ENCODE assay signal across 16 cellular contexts in the genomic region with DNA sequence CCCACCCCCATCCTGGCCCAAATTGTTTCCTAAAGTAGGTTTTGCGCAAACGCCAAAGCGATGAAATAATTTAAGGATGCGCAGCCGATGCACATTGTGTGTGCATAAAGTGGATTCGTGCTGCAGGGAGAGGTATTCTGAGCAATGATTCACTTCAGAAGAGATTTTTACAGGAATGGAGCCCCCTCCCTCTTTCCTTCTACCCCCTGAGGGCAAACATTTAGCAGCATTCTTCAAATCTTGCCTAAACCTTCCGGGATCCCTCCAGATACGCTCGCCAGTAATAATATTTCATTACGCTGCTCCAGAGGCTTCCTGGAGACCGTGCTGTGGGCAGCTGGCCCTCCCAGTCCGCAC. TPM values are rescaled to one million over a fixed set of nuclear protein-coding genes. Genes with fewer than 3 reads are reported as not detected.
A peak's percentile ranks its signal among the peaks of the same experiment; 100 is the strongest.
DNase-seq lines count a peak whose midpoint lies in the region; FAIRE-seq and TF ChIP-seq lines count a peak whose summit lies in the region.
"Had no signal": no experiment of that assay in that cellular context is flagged by ENCODE, and none has a peak within 500 bp of the region (broad histone marks: within the 10 kb centered on the region; RNA-seq: fewer than 3 reads in every experiment).

No MANE protein-coding gene starts in this region.

- H3K79me1 ChIP-seq in H9 (ENCODE audit: insufficient read depth, low read depth, low read length, poor library complexity, severe bottlenecking), result no peaks in the 10 kb centered on the region

- H3K27me3 Mint-ChIP-seq in H9 (ENCODE audit: low read depth) (peaks cover 100% of the 10 kb centered on the region), astrocyte (ENCODE audit: low read depth, unreplicated experiment) (peaks cover 85% of the 10 kb centered on the region)
- peaks cover 71 to 78% of the 10 kb centered on the region in 2 donors for H3K27me3 Mint-ChIP-seq in CD8-positive, alpha-beta memory T cell

- H3K27ac Mint-ChIP-seq in H9 (no peak overlapping the region), astrocyte (ENCODE audit: unreplicated experiment) (no peak overlapping the region)
- no peak overlapping the region for H3K27ac Mint-ChIP-seq in CD8-positive, alpha-beta memory T cell
- H3K27ac Mint-ChIP-seq: activated naive CD4-positive, alpha-beta T cell treated with anti-CD3 and anti-CD28 coated beads, Interleukin-2, amount 50 U/mL, for 24 hours; immature natural killer cell had no signal

- no peak overlapping the region for H3K18ac ChIP-seq in H9 (ENCODE audit: insufficient read length, low read depth, low read length)

- H3K4me3 Mint-ChIP-seq in H9, result peak overlapping the region; percentile 63 to 82; a peak in 4 of 5 replicates
- H3K4me3 Mint-ChIP-seq in astrocyte (ENCODE audit: unreplicated experiment), result peak overlapping the region; percentile 79
- no peak overlapping the region for H3K4me3 Mint-ChIP-seq in CD8-positive, alpha-beta memory T cell
- H3K4me3 Mint-ChIP-seq: activated naive CD4-positive, alpha-beta T cell treated with anti-CD3 and anti-CD28 coated beads, Interleukin-2, amount 50 U/mL, for 24 hours; immature natural killer cell had no signal

- no peak overlapping the region for H2BK120ac ChIP-seq in H9 (ENCODE audit: low read depth, low read length, poor library complexity, severe bottlenecking)

- no peak overlapping the region for H3K27ac ChIP-seq in H9 (ENCODE audit: insufficient read length, low read depth, low read length)
- H3K27ac ChIP-seq in astrocyte (ENCODE audit: low read depth, low read length), result peak overlapping the region; percentile 69
- H3K27ac ChIP-seq in iPS-18a (ENCODE audit: low read length), result no peak overlapping the region
- peak overlapping the region in 10 of 21 experiments; percentile 9 to 90 (median 78) for H3K27ac ChIP-seq in skin epidermis
- no peak overlapping the region for H3K27ac ChIP-seq in CD8-positive, alpha-beta memory T cell (ENCODE audit: low read depth, low read length)
- H3K27ac ChIP-seq: neutrophil, SK-N-MC, transverse colon had no signal

- H3K9me3 Mint-ChIP-seq in H9 (peaks cover 3 to 17% of the 10 kb centered on the region in 2 experiments; a peak in 4 of 5 replicates), astrocyte (ENCODE audit: unreplicated experiment) (peaks cover 27% of the 10 kb centered on the region)
- peaks cover 0 to 46% (median 25%) of the 10 kb centered on the region in 5 donors for H3K9me3 Mint-ChIP-seq in CD8-positive, alpha-beta memory T cell

- H2BK20ac ChIP-seq in H9 (ENCODE audit: low read depth, low read length, poor library complexity, severe bottlenecking), result no peak overlapping the region

- no peak overlapping the region for H3K23ac ChIP-seq in H9 (ENCODE audit: insufficient read length, low read depth, low read length)

- no peak overlapping the region for H4K8ac ChIP-seq in H9 (replicated peaks; ENCODE audit: insufficient read length, low read depth, low read length)

- H4K20me1 ChIP-seq in H9 (ENCODE audit: control insufficient read depth, insufficient read depth, insufficient read length) (no peaks in the 10 kb centered on the region), astrocyte (ENCODE audit: insufficient read depth, low read length) (no peaks in the 10 kb centered on the region)

- H4K91ac ChIP-seq in H9 (ENCODE audit: insufficient read length, low read depth, low read length), result no peak overlapping the region

- no peaks in the 10 kb centered on the region for H3K9me3 ChIP-seq in H9 (ENCODE audit: control insufficient read depth, low read depth, low read length)
- peaks cover 7% of the 10 kb centered on the region for H3K9me3 ChIP-seq in astrocyte (ENCODE audit: insufficient read depth, low read depth, low read length)
- peaks cover 3% of the 10 kb centered on the region for H3K9me3 ChIP-seq in iPS-18a (ENCODE audit: control insufficient read depth, low read depth, low read length)
- H3K9me3 ChIP-seq in CD8-positive, alpha-beta memory T cell (ENCODE audit: low read length), result no peaks in the 10 kb centered on the region
- H3K9me3 ChIP-seq: transverse colon had no signal

- peaks cover 30 to 79% of the 10 kb centered on the region in 2 experiments for H3K4me1 Mint-ChIP-seq in H9
- no peaks in the 10 kb centered on the region for H3K4me1 Mint-ChIP-seq in astrocyte (ENCODE audit: low read depth, unreplicated experiment)
- no peaks in the 10 kb centered on the region for H3K4me1 Mint-ChIP-seq in CD8-positive, alpha-beta memory T cell
- H3K4me1 Mint-ChIP-seq: activated naive CD4-positive, alpha-beta T cell treated with anti-CD3 and anti-CD28 coated beads, Interleukin-2, amount 50 U/mL, for 24 hours; immature natural killer cell had no signal

- H3K56ac ChIP-seq in H9 (ENCODE audit: insufficient read length, low read depth, low read length), result no peak overlapping the region

- peak overlapping the region; percentile 83 for H3K4me2 ChIP-seq in H9 (ENCODE audit: insufficient read depth, insufficient read length, low read length)
- peak overlapping the region; percentile 85 for H3K4me2 ChIP-seq in astrocyte (ENCODE audit: low read length)

- H3K14ac ChIP-seq in H9 (ENCODE audit: insufficient read depth, low read length), result no peak overlapping the region

- no peak overlapping the region for H2AFZ ChIP-seq in H9 (ENCODE audit: low read length)
- peak overlapping the region; percentile 71 for H2AFZ ChIP-seq in astrocyte (ENCODE audit: low read depth, low read length)

- POLR2A ChIA-PET in CD8-positive, alpha-beta memory T cell (lab: Charles Lee), result no interaction called here

- H3K4me1 ChIP-seq in H9 (ENCODE audit: insufficient read depth, low read length) (no peaks in the 10 kb centered on the region; the same call in none of the 2 replicates), astrocyte (ENCODE audit: insufficient read depth, low read length) (peaks cover 27% of the 10 kb centered on the region), iPS-18a (ENCODE audit: control insufficient read depth, low read depth, low read length) (peaks cover 58% of the 10 kb centered on the region)
- H3K4me1 ChIP-seq in CD8-positive, alpha-beta memory T cell (ENCODE audit: insufficient read depth, low read length), result no peaks in the 10 kb centered on the region

- no peak for DNase-seq in H9
- DNase-seq in astrocyte (ENCODE audit: low read depth), result no peak
- no peak for DNase-seq in anterior cingulate cortex (lab: John Stamatoyannopoulos, UW)
- DNase-seq in NK-92 (lab: John Stamatoyannopoulos, UW; ENCODE audit: unreplicated experiment), result no peak
- no peak for DNase-seq in CD8-positive, alpha-beta memory T cell
- DNase-seq: activated CD4-positive, alpha-beta T cell treated with anti-CD3 and anti-CD28 coated beads, Interleukin-2, amount 50 U/mL, for 4 hours; DMS153; immature natural killer cell; NCI-H526; stimulated activated CD4-positive, alpha-beta T cell treated with anti-CD3 and anti-CD28 coated beads, Interleukin-4, amount 100 ng/mL, for 24 hours; transverse colon had no signal

- H3T11ph ChIP-seq in H9 (ENCODE audit: low read length), result no peak overlapping the region

- peaks cover 88% of the 10 kb centered on the region for H3K27me3 ChIP-seq in H9 (ENCODE audit: insufficient read depth, low read length)
- H3K27me3 ChIP-seq in astrocyte (ENCODE audit: insufficient read depth, low read length), result peaks cover 53% of the 10 kb centered on the region
- H3K27me3 ChIP-seq in iPS-18a (ENCODE audit: control insufficient read depth, insufficient read depth, low read length), result peaks cover 100% of the 10 kb centered on the region
- H3K27me3 ChIP-seq in CD8-positive, alpha-beta memory T cell (ENCODE audit: insufficient read depth, low read length, poor library complexity, severe bottlenecking), result peaks cover 15% of the 10 kb centered on the region

- H3K36me3 Mint-ChIP-seq in H9 (ENCODE audit: insufficient read depth in 1 of 3, low read depth in 3 of 3) (peaks cover 0 to 2% (median 0%) of the 10 kb centered on the region in 3 experiments; a peak in 2 of 7 replicates), astrocyte (ENCODE audit: low read depth, unreplicated experiment) (no peaks in the 10 kb centered on the region)
- H3K36me3 Mint-ChIP-seq in CD8-positive, alpha-beta memory T cell, result no peaks in the 10 kb centered on the region

- H3K4me3 ChIP-seq in astrocyte (ENCODE audit: insufficient read depth, low read depth, low read length), result peak overlapping the region; percentile 71
- peak overlapping the region; percentile 65 for H3K4me3 ChIP-seq in iPS-18a (ENCODE audit: low read length)
- peak overlapping the region in 6 of 7 experiments; percentile 16 to 39 (median 25) for H3K4me3 ChIP-seq in skin epidermis
- H3K4me3 ChIP-seq in CD8-positive, alpha-beta memory T cell (ENCODE audit: low read length), result no peak overlapping the region
- H3K4me3 ChIP-seq: SK-N-MC had no signal

- H4K5ac ChIP-seq in H9 (ENCODE audit: insufficient read length, low read depth, low read length), result no peak overlapping the region

- peaks cover 18% of the 10 kb centered on the region for H3K23me2 ChIP-seq in H9 (ENCODE audit: insufficient read length, low read depth, low read length, poor library complexity, severe bottlenecking)

- no CpG with 5 or more reads among the region's 12 CpGs for WGBS in H9 (ENCODE audit: extremely low coverage, insufficient read length, low lambda C conversion rate)

- H2AK5ac ChIP-seq in H9 (ENCODE audit: insufficient read length, low read length), result no peak overlapping the region

- no peak overlapping the region for H2BK5ac ChIP-seq in H9 (ENCODE audit: insufficient read length, low read length)

- H3K4ac ChIP-seq in H9 (ENCODE audit: low read depth, low read length), result no peak overlapping the region

- H2BK12ac ChIP-seq in H9 (ENCODE audit: insufficient read length, low read depth, low read length), result no peak overlapping the region

- H2BK15ac ChIP-seq in H9 (ENCODE audit: low read depth, low read length), result no peak overlapping the region

- no peak for FAIRE-seq in astrocyte (lab: Jason Lieb, UNC)

- H3K36me3 ChIP-seq in astrocyte (ENCODE audit: insufficient read depth, low read length) (no peaks in the 10 kb centered on the region), iPS-18a (ENCODE audit: control insufficient read depth, low read depth, low read length) (no peaks in the 10 kb centered on the region)
- no peaks in the 10 kb centered on the region for H3K36me3 ChIP-seq in CD8-positive, alpha-beta memory T cell (ENCODE audit: insufficient read depth, low read length)
- H3K36me3 ChIP-seq: neutrophil, transverse colon had no signal

- TF ChIP-seq CTCF in H9 (conservative IDR thresholded peaks at IDR 0.05) (no peak), astrocyte (IDR thresholded peaks at IDR 0.05; ENCODE audit: insufficient read depth, low read depth, low read length) (no peak)

- CTCF ChIA-PET in CD8-positive, alpha-beta memory T cell (lab: Charles Lee), result no interaction called here

- no peak overlapping the region for H3K9ac ChIP-seq in H9 (ENCODE audit: extremely low read depth, insufficient read length, low read length)
- peak overlapping the region; percentile 94 for H3K9ac ChIP-seq in astrocyte (ENCODE audit: low read length)
- no peak overlapping the region for H3K9ac ChIP-seq in iPS-18a (ENCODE audit: low read length)

- H3K79me2 ChIP-seq in H9 (ENCODE audit: insufficient read depth, low read length) (no peaks in the 10 kb centered on the region), astrocyte (ENCODE audit: insufficient read depth, low read length) (peaks cover 37% of the 10 kb centered on the region)

RNA-seq across cellular contexts. Expression of gene ZIC4, which starts 14.6 kb away (rescaled TPM):
- not detected in 2 replicates for total RNA-seq in H9 (2021)
- not detected in 2 replicates for total RNA-seq in astrocyte
- not detected for total RNA-seq in CD8-positive, alpha-beta memory T cell
- not detected for polyA plus RNA-seq in CD8-positive, alpha-beta memory T cell
- total RNA-seq: transverse colon had no signal
- polyA plus RNA-seq: immature natural killer cell had no signal

RNA-seq across cellular contexts. Expression of gene ZIC1, which starts 17.5 kb away (rescaled TPM):
- total RNA-seq in H9 (2021) (not detected in 2 replicates), astrocyte (0.19 and 0.30 TPM in 2 replicates)
- total RNA-seq in CD8-positive, alpha-beta memory T cell, result not detected
- polyA plus RNA-seq in CD8-positive, alpha-beta memory T cell, result not detected
- total RNA-seq: transverse colon had no signal
- polyA plus RNA-seq: immature natural killer cell had no signal

Comparison
In these comparisons a context has a peak if more than half of its experiments do, and no peak if none do; other contexts are left out.
1. H3K4me3 Mint-ChIP-seq: peak in H9 (2 of 2) and astrocyte (single experiment); none in CD8-positive, alpha-beta memory T cell (0 of 7).